In the genomic region with DNA sequence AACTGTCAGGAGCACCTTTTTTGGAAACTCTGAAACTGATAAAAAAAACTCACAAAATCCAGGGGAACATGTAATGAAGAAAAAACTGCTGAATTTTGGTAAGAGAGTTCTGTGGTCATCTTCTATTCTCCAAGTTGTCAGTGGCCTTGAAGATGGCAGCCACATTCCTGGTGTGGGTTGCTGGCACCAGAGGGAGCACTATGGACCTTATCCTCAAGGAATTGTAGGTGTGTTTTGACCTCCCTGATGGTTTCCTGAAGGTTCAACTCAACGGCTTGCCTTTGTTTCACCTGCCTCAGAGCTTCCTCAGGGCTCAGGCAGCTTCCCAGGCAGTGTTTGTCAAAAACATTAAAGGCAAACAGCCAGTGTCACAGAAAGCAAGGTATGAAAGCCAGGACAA, we compare ENCODE assay signal across 1 cellular context.
TF ChIP-seq lines count a peak whose summit lies in the region.

No MANE protein-coding gene starts in this region.

TF ChIP-seq in SK-N-SH, 30 proteins besides CTCF, POLR2A, EP300 and RAD21:
- TF ChIP-seq REST (IDR thresholded peaks at IDR 0.05; ENCODE audit: low read depth, low read length): no peak
- TF ChIP-seq RFX5 (IDR thresholded peaks at IDR 0.05; ENCODE audit: low read length): no peak
- no peak for TF ChIP-seq SIN3A (IDR thresholded peaks at IDR 0.05; ENCODE audit: borderline replicate concordance, low read depth, low read length)
- TF ChIP-seq MEF2A (IDR thresholded peaks at IDR 0.05; ENCODE audit: borderline replicate concordance, low read depth): no peak
- TF ChIP-seq FOSL2 (IDR thresholded peaks at IDR 0.05; ENCODE audit: borderline replicate concordance, low read depth): no peak
- TF ChIP-seq TCF12 (IDR thresholded peaks at IDR 0.05): no peak
